Comparison of ENCODE assay signal across 18 cellular contexts in genomic region chr2:190713476-190713875, GRCh38.
A peak's percentile ranks its signal among the peaks of the same experiment; 100 is the strongest.
DNase-seq lines count a peak whose midpoint lies in the region; ATAC-seq and TF ChIP-seq lines count a peak whose summit lies in the region.
"Had no signal": no experiment of that assay in that cellular context is flagged by ENCODE, and none has a peak within 500 bp of the region (broad histone marks: within the 10 kb centered on the region; RNA-seq: fewer than 3 reads in every experiment).

No MANE protein-coding gene starts in this region.

- intact Hi-C loops in ascending aorta (cut with DNase I) = no loop called here
- intact Hi-C loops in testis (cut with DNase I; ENCODE audit: low total_unique reads) = no loop called here

- H4K20me1 ChIP-seq in BLaER1 treated with 17β-estradiol and CSF1 and Interleukin-3, amounts not matched to agents 10 nM and 100 nM = no peaks in the 10 kb centered on the region

- peak; percentile 39 for DNase-seq in A172 (ENCODE audit: low spot score)
- DNase-seq in NCI-H69 (lab: John Stamatoyannopoulos, UW) = peak; percentile 18
- DNase-seq in choroid plexus epithelial cell (ENCODE audit: low read depth) = peak; percentile 48
- DNase-seq in ascending aorta (ENCODE audit: low spot score in 2 of 2) = no peak
- DNase-seq in testis = no peak
- DNase-seq in NCI-H526 treated with DMSO at 0.1 percent for 48 hours (lab: John Stamatoyannopoulos, UW) = no peak
- DNase-seq: Calu3; CD4-positive, alpha-beta T cell; GM23248; HCEC 1CT; NCI-H1417 treated with DMSO at 0.1 percent for 48 hours; NCI-H2029; NCI-H510A had no signal

- no peak for ATAC-seq in GM18505 (IDR thresholded peaks at IDR 0.05; ENCODE audit: unreplicated experiment)
- ATAC-seq: Right ventricle myocardium inferior, SK-N-SH treated with all-trans-retinoic acid at 6 μM for 48 hours had no signal

- no peak overlapping the region for H3K27ac ChIP-seq in BLaER1 treated with 17β-estradiol and CSF1 and Interleukin-3, amounts not matched to agents 10 nM and 100 nM
- no peak overlapping the region for H3K27ac ChIP-seq in ascending aorta
- H3K27ac ChIP-seq in testis = no peak overlapping the region
- H3K27ac ChIP-seq: GM23248, HL-60 had no signal

- no peaks in the 10 kb centered on the region for H3K36me3 ChIP-seq in BLaER1 treated with 17β-estradiol and CSF1 and Interleukin-3, amounts not matched to agents 10 nM and 100 nM
- H3K36me3 ChIP-seq in ascending aorta = no peaks in the 10 kb centered on the region
- H3K36me3 ChIP-seq in testis (ENCODE audit: low read depth, missing control alignments) = no peaks in the 10 kb centered on the region

- TF ChIP-seq POLR2A in GM18505 (IDR thresholded peaks at IDR 0.05; ENCODE audit: borderline replicate concordance, extremely low read depth, insufficient read depth, insufficient read length) (no peak), testis (IDR thresholded peaks at IDR 0.05) (no peak)

- 90 to 100% methylated on average over 1 of the region's 1 CpG for WGBS in testis, 2 donors

- H3K9ac ChIP-seq in BLaER1 treated with 17β-estradiol and CSF1 and Interleukin-3, amounts not matched to agents 10 nM and 100 nM = peak overlapping the region in 1 of 11 experiments; percentile 39; a peak in 2 of 22 replicates
- H3K9ac ChIP-seq: GM23248 had no signal

- no peak overlapping the region for H3K4me3 ChIP-seq in BLaER1 treated with 17β-estradiol and CSF1 and Interleukin-3, amounts not matched to agents 10 nM and 100 nM
- H3K4me3 ChIP-seq in choroid plexus epithelial cell (ENCODE audit: low read depth, low read length) (no peak overlapping the region), ascending aorta (no peak overlapping the region), testis (no peak overlapping the region)
- H3K4me3 ChIP-seq: GM23248 had no signal

- no peaks in the 10 kb centered on the region for H3K27me3 ChIP-seq in BLaER1 treated with 17β-estradiol and CSF1 and Interleukin-3, amounts not matched to agents 10 nM and 100 nM
- H3K27me3 ChIP-seq in ascending aorta (no peaks in the 10 kb centered on the region), testis (no peaks in the 10 kb centered on the region)

- H3K4me1 ChIP-seq in BLaER1 treated with 17β-estradiol and CSF1 and Interleukin-3, amounts not matched to agents 10 nM and 100 nM = peaks cover 15 to 50% (median 33%) of the 10 kb centered on the region in 10 experiments
- H3K4me1 ChIP-seq in ascending aorta = no peaks in the 10 kb centered on the region
- H3K4me1 ChIP-seq in testis = no peaks in the 10 kb centered on the region

- peaks cover 13 to 24% (median 18%) of the 10 kb centered on the region in 11 experiments; a peak in 19 of 22 replicates for H3K9me3 ChIP-seq in BLaER1 treated with 17β-estradiol and CSF1 and Interleukin-3, amounts not matched to agents 10 nM and 100 nM (replicated peaks in 1 of 11)
- no peaks in the 10 kb centered on the region for H3K9me3 ChIP-seq in ascending aorta
- H3K9me3 ChIP-seq in testis = no peaks in the 10 kb centered on the region

- TF ChIP-seq CTCF in choroid plexus epithelial cell (conservative IDR thresholded peaks at IDR 0.05; ENCODE audit: low read depth, low read length) (no peak), ascending aorta (IDR thresholded peaks at IDR 0.05) (no peak), testis (IDR thresholded peaks at IDR 0.05) (no peak)

- peak overlapping the region in 10 of 11 experiments; percentile 25 to 85 (median 64); a peak in 20 of 22 replicates for H3K4me2 ChIP-seq in BLaER1 treated with 17β-estradiol and CSF1 and Interleukin-3, amounts not matched to agents 10 nM and 100 nM

Comparison
In these comparisons a context has a peak if more than half of its experiments do, and no peak if none do; other contexts are left out.
1. DNase-seq: peak in A172 (single experiment), NCI-H69 (single experiment) and choroid plexus epithelial cell (single experiment); none in ascending aorta (0 of 2), testis (single experiment) and NCI-H526 treated with DMSO at 0.1 percent for 48 hours (single experiment).